Comparison of ENCODE assay signal across 27 cellular contexts in genomic region chr19:35076657-35077056, GRCh38. TPM values are rescaled to one million over a fixed set of nuclear protein-coding genes. Genes with fewer than 3 reads are reported as not detected.
DNase-seq lines count a peak whose midpoint lies in the region; ATAC-seq, FAIRE-seq and TF ChIP-seq lines count a peak whose summit lies in the region.
"Had no signal": no experiment of that assay in that cellular context is flagged by ENCODE, and none has a peak within 500 bp of the region (broad histone marks: within the 10 kb centered on the region; RNA-seq: fewer than 3 reads in every experiment).

No MANE protein-coding gene starts in this region.

- no peak overlapping the region for H2AFZ ChIP-seq in H1 (ENCODE audit: low read length)
- H2AFZ ChIP-seq: GM23248 had no signal

- H3K79me2 ChIP-seq in H1 (ENCODE audit: control insufficient read depth in 1 of 2, insufficient read depth in 2 of 2, low read length in 2 of 2), result no peaks in the 10 kb centered on the region

- H3K56ac ChIP-seq in H1 (replicated peaks; ENCODE audit: insufficient read length, low read depth, low read length), result no peak overlapping the region

- no peak overlapping the region for H3K14ac ChIP-seq in H1 (ENCODE audit: insufficient read length)

- no peaks in the 10 kb centered on the region for H3K36me3 Mint-ChIP-seq in natural killer cell treated with Interleukin-12 subunit alpha and Interleukin-12 subunit beta and Interleukin-15 and Interleukin-18, amount 100 ng/mL, for 72 hours
- H3K36me3 Mint-ChIP-seq: CD4-positive, alpha-beta memory T cell had no signal

- ATAC-seq in natural killer cell treated with Interleukin-12 subunit alpha and Interleukin-12 subunit beta and Interleukin-15 and Interleukin-18, amount 100 ng/mL, for 72 hours, result no peak
- ATAC-seq in HG02678 (IDR thresholded peaks at IDR 0.05; ENCODE audit: unreplicated experiment) (no peak), sciatic nerve (no peak)

- TF ChIP-seq EP300 in H1 (IDR thresholded peaks at IDR 0.05; ENCODE audit: borderline replicate concordance in 1 of 2, low read depth in 2 of 2, low read length in 2 of 2), result no peak

- POLR2A ChIA-PET in H1 (lab: Charles Lee; ENCODE audit: partially characterized antibody), result no interaction called here

- no peak overlapping the region; the same call in 1 of the 2 replicates for H2BK15ac ChIP-seq in H1 (ENCODE audit: low read length)

- TF ChIP-seq POLR2A in H1 (IDR thresholded peaks at IDR 0.05; ENCODE audit: control extremely low read depth in 1 of 2, low read depth in 2 of 2, low read length in 2 of 2), result no peak

- no peak overlapping the region for H2BK20ac ChIP-seq in H1 (ENCODE audit: low read length)

- no peak overlapping the region for H3K18ac ChIP-seq in H1 (ENCODE audit: extremely low read depth, low read length)

- peaks cover 7 to 10% of the 10 kb centered on the region in 2 donors for H3K4me1 Mint-ChIP-seq in natural killer cell treated with Interleukin-12 subunit alpha and Interleukin-12 subunit beta and Interleukin-15 and Interleukin-18, amount 100 ng/mL, for 72 hours (ENCODE audit: low read depth in 2 of 2)

- TF ChIP-seq CTCF in H1 (IDR thresholded peaks at IDR 0.05; ENCODE audit: control extremely low read depth in 1 of 3, insufficient read depth in 1 of 3, low read depth in 1 of 3, low read length in 3 of 3), result no peak
- TF ChIP-seq CTCF in coronary artery (IDR thresholded peaks at IDR 0.05), result no peak

- H4K8ac ChIP-seq in H1 (ENCODE audit: extremely low read depth, insufficient read depth, low read length), result peak overlapping the region; percentile 22

- H3K27ac ChIP-seq in BLaER1, result peak overlapping the region; percentile 61
- H3K27ac ChIP-seq in H1 (ENCODE audit: low read depth, low read length), result no peak overlapping the region
- no peak overlapping the region for H3K27ac ChIP-seq in coronary artery
- H3K27ac ChIP-seq: A549, GM23248, KMS-11, Peyer's patch had no signal

- H3K4ac ChIP-seq in H1 (replicated peaks; ENCODE audit: insufficient read length, low read depth, low read length), result no peak overlapping the region

- peaks cover 98% of the 10 kb centered on the region for H3K4me1 ChIP-seq in BLaER1
- H3K4me1 ChIP-seq in H1 (replicated peaks in 1 of 4; ENCODE audit: control insufficient read depth in 3 of 4, insufficient read depth in 4 of 4, low read length in 3 of 4), result peaks cover 0 to 2% (median 0%) of the 10 kb centered on the region in 4 experiments; a peak in 1 of 7 replicates
- H3K4me1 ChIP-seq: A549, BE2C, Caco-2, HAP-1 had no signal

- H3K27ac Mint-ChIP-seq in natural killer cell treated with Interleukin-12 subunit alpha and Interleukin-12 subunit beta and Interleukin-15 and Interleukin-18, amount 100 ng/mL, for 72 hours, result no peak overlapping the region
- H3K27ac Mint-ChIP-seq: CD4-positive, alpha-beta memory T cell had no signal

- H3K4me2 ChIP-seq in BLaER1, result peak overlapping the region; percentile 92
- H3K4me2 ChIP-seq in H1 (ENCODE audit: insufficient read depth in 1 of 2, low read depth in 2 of 2, low read length in 2 of 2), result no peak overlapping the region
- H3K4me2 ChIP-seq: A549, KMS-11 had no signal

- H3K4me3 ChIP-seq in BLaER1 (peak overlapping the region; percentile 38; the same call in 1 of the 2 replicates), H1 (ENCODE audit: extremely low read depth in 1 of 4, insufficient read depth in 2 of 4, low read depth in 3 of 4, low read length in 4 of 4) (no peak overlapping the region), coronary artery (no peak overlapping the region)
- H3K4me3 ChIP-seq: A549, GM23248, HAP-1, Peyer's patch had no signal

- H2BK12ac ChIP-seq in H1 (ENCODE audit: low read depth, low read length), result no peak overlapping the region

- no peak overlapping the region for H3K23ac ChIP-seq in H1 (ENCODE audit: insufficient read length)

- WGBS in H1 (ENCODE audit: extremely low coverage in 1 of 2, insufficient coverage in 1 of 2, insufficient read length in 1 of 2, insufficient replicate concordance in 2 of 2, low coverage in 1 of 2, low lambda C conversion rate in 2 of 2, missing lambda C conversion rate in 1 of 2), 2 experiments, result 78% methylated on average over 7 of the region's 8 CpGs; no CpG with 5 or more reads in 1 of the 2 experiments

- CTCF ChIA-PET in H1 (lab: Charles Lee; ENCODE audit: partially characterized antibody), result interaction anchor here (0.7 kb wide), 1 partner anchor 33 kb away, joined by 3 read pairs; no protein-coding TSS in a partner anchor

- no peak for TF ChIP-seq RAD21 in H1 (IDR thresholded peaks at IDR 0.05 in 1 of 2, conservative IDR thresholded peaks at IDR 0.05 in 1 of 2; ENCODE audit: low read depth in 2 of 2, low read length in 2 of 2)

- H3K36me3 ChIP-seq in BLaER1 (no peaks in the 10 kb centered on the region), H1 (ENCODE audit: control insufficient read depth in 2 of 4, insufficient read depth in 4 of 4, low read length in 3 of 4) (no peaks in the 10 kb centered on the region)
- H3K36me3 ChIP-seq: BE2C, HAP-1, Peyer's patch had no signal

- H4K5ac ChIP-seq in H1 (ENCODE audit: insufficient read length, low read depth, low read length), result no peak overlapping the region

- intact Hi-C loops in sciatic nerve (cut with DNase I), result no loop called here

- no peak overlapping the region for H4K91ac ChIP-seq in H1 (replicated peaks; ENCODE audit: insufficient read length, low read length)

- no peak overlapping the region for H2BK120ac ChIP-seq in H1 (replicated peaks; ENCODE audit: low read depth, low read length)

- H2BK5ac ChIP-seq in H1 (ENCODE audit: low read depth, low read length), result no peak overlapping the region

- no peaks in the 10 kb centered on the region for H3K27me3 ChIP-seq in BLaER1
- H3K27me3 ChIP-seq in H1 (replicated peaks in 1 of 4; ENCODE audit: control insufficient read depth in 3 of 4, extremely low read depth in 1 of 4, insufficient read depth in 3 of 4, low read length in 3 of 4), result no peaks in the 10 kb centered on the region; a peak in 2 of 7 replicates
- H3K27me3 ChIP-seq: BE2C, Peyer's patch had no signal

- peak; percentile 20 for DNase-seq in NAMALWA (ENCODE audit: low spot score)
- DNase-seq in H1 (ENCODE audit: low read depth in 1 of 2, low spot score in 2 of 2), result no peak
- DNase-seq in natural killer cell treated with Interleukin-12 subunit alpha and Interleukin-12 subunit beta and Interleukin-15 and Interleukin-18, amount 100 ng/mL, for 72 hours (ENCODE audit: low spot score), result peak; percentile 44
- no peak for DNase-seq in sciatic nerve (ENCODE audit: low spot score)
- DNase-seq in coronary artery (ENCODE audit: low spot score), result no peak
- DNase-seq in NCI-H69 (lab: John Stamatoyannopoulos, UW), result no peak
- DNase-seq: BE2C; Caco-2; CD4-positive, alpha-beta memory T cell; DMS153; GM23248; IMR-90; NCI-H1105 treated with DMSO at 0.1 percent for 48 hours; NCI-H2029 treated with DMSO at 0.1 percent for 48 hours; NCI-H774; NK-92 treated with Interleukin-12 subunit alpha and Interleukin-12 subunit beta, amount 100 ng/mL, for 24 hours; Peyer's patch had no signal

- H3K23me2 ChIP-seq in H1 (ENCODE audit: low read depth, low read length), result no peaks in the 10 kb centered on the region; the same call in 1 of the 2 replicates

- H4K20me1 ChIP-seq in BLaER1, result no peaks in the 10 kb centered on the region
- no peaks in the 10 kb centered on the region for H4K20me1 ChIP-seq in H1 (replicated peaks in 1 of 2; ENCODE audit: control insufficient read depth in 1 of 2, insufficient read depth in 2 of 2, low read length in 2 of 2)

- no peaks in the 10 kb centered on the region for H3K9me3 Mint-ChIP-seq in natural killer cell treated with Interleukin-12 subunit alpha and Interleukin-12 subunit beta and Interleukin-15 and Interleukin-18, amount 100 ng/mL, for 72 hours
- H3K9me3 Mint-ChIP-seq: CD4-positive, alpha-beta memory T cell had no signal

- peak overlapping the region; percentile 60; the same call in 1 of the 2 replicates for H3K9ac ChIP-seq in BLaER1
- H3K9ac ChIP-seq in H1 (replicated peaks in 1 of 4; ENCODE audit: extremely low read depth in 1 of 4, low read depth in 3 of 4, low read length in 3 of 4), result no peak overlapping the region
- H3K9ac ChIP-seq: GM23248, KMS-11 had no signal

- no peak overlapping the region for H2AK5ac ChIP-seq in H1 (ENCODE audit: low read depth, low read length)

- H3K79me1 ChIP-seq in H1 (ENCODE audit: low read depth, low read length), result no peaks in the 10 kb centered on the region

- peaks cover 6 to 7% of the 10 kb centered on the region in 2 donors for H3K27me3 Mint-ChIP-seq in natural killer cell treated with Interleukin-12 subunit alpha and Interleukin-12 subunit beta and Interleukin-15 and Interleukin-18, amount 100 ng/mL, for 72 hours

- H3K4me3 Mint-ChIP-seq in natural killer cell treated with Interleukin-12 subunit alpha and Interleukin-12 subunit beta and Interleukin-15 and Interleukin-18, amount 100 ng/mL, for 72 hours, result no peak overlapping the region
- H3K4me3 Mint-ChIP-seq: CD4-positive, alpha-beta memory T cell had no signal

- H3K9me3 ChIP-seq in BLaER1 (no peaks in the 10 kb centered on the region), H1 (ENCODE audit: insufficient read depth in 2 of 2, low read depth in 1 of 2, low read length in 1 of 2) (no peaks in the 10 kb centered on the region)
- H3K9me3 ChIP-seq: A549, BE2C, Caco-2, HAP-1, Peyer's patch had no signal

- FAIRE-seq in H1 (lab: Jason Lieb, UNC), result no peak
- FAIRE-seq: A549, G401.6, GM12892, HTR-8/SVneo had no signal

RNA-seq across cellular contexts. Expression of gene HPN, which starts 35.1 kb away (rescaled TPM):
- total RNA-seq in H1 (2021; fragmentation: NEBNext Ultra II Directional; extraction: Animal tissue kit (Norgen Biotek cat#: 25700)), result 12.3 and 14.7 TPM in 2 replicates
- 33.7 and 49.9 TPM in 2 replicates for polyA plus RNA-seq in H1 (2011; rRNA removed)
- 32.0 TPM for polyA plus RNA-seq in H1 (2011; cell fraction: cytosol; rRNA removed)
- 86.2 TPM for polyA plus RNA-seq in H1 (2011; cell fraction: nucleus; rRNA removed)
- 8.3 to 24.9 TPM (median 19.7 TPM) in 4 replicates for polyA plus RNA-seq in H1 (2012, experiment 1 of 2)
- 19.5 TPM for polyA plus RNA-seq in H1 (2012, experiment 2 of 2)
- polyA plus RNA-seq in H1 (2013, experiment 1 of 2), result 14.3 TPM
- polyA plus RNA-seq in H1 (2013, experiment 2 of 2), result 13.3 TPM
- polyA minus RNA-seq in H1 (2011; rRNA and poly(A)+ RNA removed), result 6.3 and 7.6 TPM in 2 replicates
- 16.4 TPM for polyA minus RNA-seq in H1 (2011; cell fraction: cytosol; rRNA and poly(A)+ RNA removed)
- 19.0 TPM for polyA minus RNA-seq in H1 (2011; cell fraction: nucleus; rRNA and poly(A)+ RNA removed)
- under 1 TPM in 1 of 2 donors, not detected in 1; 0.31 TPM for total RNA-seq in natural killer cell treated with Interleukin-12 subunit alpha and Interleukin-12 subunit beta and Interleukin-15 and Interleukin-18, amount 100 ng/mL, for 72 hours
- 1.1 TPM for total RNA-seq in sciatic nerve
- total RNA-seq: Daoy, GM23248, IMR-90, NCI-H460 had no signal
- polyA plus RNA-seq: GM23248, IMR-90 had no signal

RNA-seq across cellular contexts. Expression of gene FXYD3, which starts 39.0 kb away (rescaled TPM):
- total RNA-seq in H1 (2021; fragmentation: NEBNext Ultra II Directional; extraction: Animal tissue kit (Norgen Biotek cat#: 25700)), result 0.86 TPM in 1 of 2 replicates, not detected in the other
- 0.09 and 0.33 TPM in 2 replicates for polyA plus RNA-seq in H1 (2011; rRNA removed)
- polyA plus RNA-seq in H1 (2011; cell fraction: cytosol; rRNA removed), result 0.22 TPM
- 0.66 TPM for polyA plus RNA-seq in H1 (2011; cell fraction: nucleus; rRNA removed)
- 0.41 to 0.76 TPM (median 0.57 TPM) in 3 of 4 replicates, not detected in the other for polyA plus RNA-seq in H1 (2012, experiment 1 of 2)
- polyA plus RNA-seq in H1 (2012, experiment 2 of 2), result not detected
- polyA plus RNA-seq in H1 (2013, experiment 1 of 2), result 0.10 TPM
- polyA plus RNA-seq in H1 (2013, experiment 2 of 2), result 0.37 TPM
- 1.5 TPM in 1 of 2 replicates, not detected in the other for polyA minus RNA-seq in H1 (2011; rRNA and poly(A)+ RNA removed)
- not detected for polyA minus RNA-seq in H1 (2011; cell fraction: cytosol; rRNA and poly(A)+ RNA removed)
- polyA minus RNA-seq in H1 (2011; cell fraction: nucleus; rRNA and poly(A)+ RNA removed), result not detected
- total RNA-seq in natural killer cell treated with Interleukin-12 subunit alpha and Interleukin-12 subunit beta and Interleukin-15 and Interleukin-18, amount 100 ng/mL, for 72 hours, result not detected
- total RNA-seq in sciatic nerve, result 24.1 TPM
- total RNA-seq: CD4-positive, alpha-beta memory T cell; Daoy; GM23248; IMR-90; NCI-H460 had no signal
- polyA plus RNA-seq: CD4-positive, alpha-beta memory T cell; GM23248; IMR-90 had no signal

RNA-seq across cellular contexts. Expression of gene SCN1B, which starts 46.4 kb away (rescaled TPM):
- total RNA-seq in H1 (2021; fragmentation: NEBNext Ultra II Directional; extraction: Animal tissue kit (Norgen Biotek cat#: 25700)), result 3.3 and 3.5 TPM in 2 replicates
- polyA plus RNA-seq in H1 (2011; rRNA removed), result 3.1 and 4.1 TPM in 2 replicates
- polyA plus RNA-seq in H1 (2011; cell fraction: cytosol; rRNA removed), result 3.9 TPM
- polyA plus RNA-seq in H1 (2011; cell fraction: nucleus; rRNA removed), result 8.6 TPM
- polyA plus RNA-seq in H1 (2012, experiment 1 of 2), result 2.8 to 4.5 TPM (median 3.7 TPM) in 4 replicates
- 2.3 TPM for polyA plus RNA-seq in H1 (2012, experiment 2 of 2)
- polyA plus RNA-seq in H1 (2013, experiment 1 of 2), result 1.9 TPM
- 1.7 TPM for polyA plus RNA-seq in H1 (2013, experiment 2 of 2)
- 1.5 and 4.7 TPM in 2 replicates for polyA minus RNA-seq in H1 (2011; rRNA and poly(A)+ RNA removed)
- polyA minus RNA-seq in H1 (2011; cell fraction: cytosol; rRNA and poly(A)+ RNA removed), result 3.4 TPM
- polyA minus RNA-seq in H1 (2011; cell fraction: nucleus; rRNA and poly(A)+ RNA removed), result 3.0 TPM
- total RNA-seq in natural killer cell treated with Interleukin-12 subunit alpha and Interleukin-12 subunit beta and Interleukin-15 and Interleukin-18, amount 100 ng/mL, for 72 hours, result under 1 TPM; 0.52 to 0.95 TPM
- total RNA-seq in sciatic nerve, result 13.8 TPM

RNA-seq across cellular contexts. Expression of gene LGI4, which starts 58.2 kb away (rescaled TPM):
- total RNA-seq in H1 (2021; fragmentation: NEBNext Ultra II Directional; extraction: Animal tissue kit (Norgen Biotek cat#: 25700)), result 2.0 and 2.9 TPM in 2 replicates
- polyA plus RNA-seq in H1 (2011; rRNA removed), result 8.2 and 9.4 TPM in 2 replicates
- 9.4 TPM for polyA plus RNA-seq in H1 (2011; cell fraction: cytosol; rRNA removed)
- 32.9 TPM for polyA plus RNA-seq in H1 (2011; cell fraction: nucleus; rRNA removed)
- 5.6 to 9.8 TPM (median 8.1 TPM) in 4 replicates for polyA plus RNA-seq in H1 (2012, experiment 1 of 2)
- polyA plus RNA-seq in H1 (2012, experiment 2 of 2), result 2.6 TPM
- polyA plus RNA-seq in H1 (2013, experiment 1 of 2), result 2.1 TPM
- polyA plus RNA-seq in H1 (2013, experiment 2 of 2), result 2.1 TPM
- polyA minus RNA-seq in H1 (2011; rRNA and poly(A)+ RNA removed), result 0.88 and 2.1 TPM in 2 replicates
- polyA minus RNA-seq in H1 (2011; cell fraction: cytosol; rRNA and poly(A)+ RNA removed), result 0.66 TPM
- polyA minus RNA-seq in H1 (2011; cell fraction: nucleus; rRNA and poly(A)+ RNA removed), result 4.2 TPM
- total RNA-seq in natural killer cell treated with Interleukin-12 subunit alpha and Interleukin-12 subunit beta and Interleukin-15 and Interleukin-18, amount 100 ng/mL, for 72 hours, result not detected
- total RNA-seq in sciatic nerve, result 244 TPM
- total RNA-seq: Daoy, IMR-90 had no signal
- polyA plus RNA-seq: CD4-positive, alpha-beta memory T cell had no signal

Comparison
In these comparisons a context has a peak if more than half of its experiments do, and no peak if none do; other contexts are left out.
1. DNase-seq: peak in NAMALWA (single experiment) and natural killer cell treated with Interleukin-12 subunit alpha and Interleukin-12 subunit beta and Interleukin-15 and Interleukin-18, amount 100 ng/mL, for 72 hours (single experiment); none in H1 (0 of 2), sciatic nerve (single experiment), coronary artery (single experiment) and NCI-H69 (single experiment).
2. RNA of gene FXYD3, which starts 39.0 kb away (total RNA-seq): 24.1 TPM in sciatic nerve (single experiment); 0.86 TPM in H1 and not detected in natural killer cell treated with Interleukin-12 subunit alpha and Interleukin-12 subunit beta and Interleukin-15 and Interleukin-18, amount 100 ng/mL, for 72 hours; every median in the first group is over 10 times any median in the second.